Comparison of ENCODE assay signal across 14 cellular contexts in the genomic region with DNA sequence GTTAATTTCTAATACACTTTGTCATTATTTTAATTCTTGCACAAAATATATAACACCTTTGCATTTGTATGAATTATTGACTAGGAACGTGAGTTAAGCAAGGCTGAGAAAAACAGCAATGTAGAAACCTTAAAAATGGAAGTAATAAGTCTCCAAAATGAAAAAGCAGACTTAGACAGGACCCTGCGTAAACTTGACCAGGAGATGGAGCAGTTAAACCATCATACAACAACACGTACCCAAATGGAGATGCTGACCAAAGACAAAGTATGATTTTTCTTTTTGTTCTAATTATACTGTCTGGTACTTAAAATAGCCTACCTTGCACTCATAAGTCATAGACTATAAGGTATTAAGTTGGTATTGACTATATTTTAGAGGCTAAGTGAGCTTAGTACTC. TPM values are rescaled to one million over a fixed set of nuclear protein-coding genes. Genes with fewer than 3 reads are reported as not detected.
A peak's percentile ranks its signal among the peaks of the same experiment; 100 is the strongest.
DNase-seq lines count a peak whose midpoint lies in the region; ATAC-seq, FAIRE-seq and TF ChIP-seq lines count a peak whose summit lies in the region.
"Had no signal": no experiment of that assay in that cellular context is flagged by ENCODE, and none has a peak within 500 bp of the region (broad histone marks: within the 10 kb centered on the region; RNA-seq: fewer than 3 reads in every experiment).

No MANE protein-coding gene starts in this region.

- no peak for DNase-seq in BE2C
- no peak for DNase-seq in GM19239 (ENCODE audit: insufficient read length, low spot score)
- DNase-seq in SK-MEL-5 (ENCODE audit: low read depth, low spot score) = peak; percentile 43
- peak; percentile 20 for DNase-seq in fibroblast of the aortic adventitia (ENCODE audit: low read depth)
- no peak for DNase-seq in activated CD4-positive, alpha-beta T cell treated with anti-CD3 and anti-CD28 coated beads for 36 hours
- no peak for DNase-seq in HuH-7 (ENCODE audit: low spot score)
- DNase-seq in MV-4-11 (lab: John Stamatoyannopoulos, UW) = no peak
- DNase-seq: activated CD4-positive, alpha-beta memory T cell treated with anti-CD3 and anti-CD28 coated beads for 36 hours; activated naive CD4-positive, alpha-beta T cell treated with anti-CD3 and anti-CD28 coated beads for 36 hours; head of caudate nucleus had no signal

- no peaks in the 10 kb centered on the region for H3K9me3 ChIP-seq in BE2C

- POLR2A ChIA-PET in activated CD4-positive, alpha-beta T cell treated with anti-CD3 and anti-CD28 coated beads for 36 hours (lab: Charles Lee) = no interaction called here

- in situ Hi-C loops in SK-MEL-5 (cut with HindIII; ENCODE audit: low pct_unique_long_range_greater_than_20kb, low sequenced_read_pairs) = no loop called here

- H3K9me3 Mint-ChIP-seq in activated CD4-positive, alpha-beta T cell treated with anti-CD3 and anti-CD28 coated beads for 36 hours (ENCODE audit: low read depth) = no peaks in the 10 kb centered on the region
- H3K9me3 Mint-ChIP-seq: activated CD4-positive, alpha-beta memory T cell treated with anti-CD3 and anti-CD28 coated beads for 36 hours; activated naive CD4-positive, alpha-beta T cell treated with anti-CD3 and anti-CD28 coated beads for 36 hours; memory B cell had no signal

- no peaks in the 10 kb centered on the region for H3K27me3 Mint-ChIP-seq in activated CD4-positive, alpha-beta T cell treated with anti-CD3 and anti-CD28 coated beads for 36 hours
- H3K27me3 Mint-ChIP-seq: activated CD4-positive, alpha-beta memory T cell treated with anti-CD3 and anti-CD28 coated beads for 36 hours; memory B cell had no signal

- TF ChIP-seq CTCF in BE2C (IDR thresholded peaks at IDR 0.05; ENCODE audit: low read depth, low read length) (peak; percentile 34), fibroblast of the aortic adventitia (IDR thresholded peaks at IDR 0.05; ENCODE audit: insufficient read depth, low read length) (no peak)

- no peak for ATAC-seq in activated CD4-positive, alpha-beta T cell treated with anti-CD3 and anti-CD28 coated beads for 36 hours
- ATAC-seq in HG02884 (IDR thresholded peaks at IDR 0.05; ENCODE audit: unreplicated experiment) = no peak

- CTCF ChIA-PET in activated CD4-positive, alpha-beta T cell treated with anti-CD3 and anti-CD28 coated beads for 36 hours (lab: Charles Lee) = interaction anchor here (0.8 to 1.5 kb wide), 3 partner anchors 20 to 230 kb away, joined by 3 to 5 read pairs (median 4); no protein-coding TSS in a partner anchor

- peaks cover 28% of the 10 kb centered on the region for H3K36me3 ChIP-seq in BE2C

- no peak overlapping the region for H3K27ac Mint-ChIP-seq in activated CD4-positive, alpha-beta T cell treated with anti-CD3 and anti-CD28 coated beads for 36 hours
- H3K27ac Mint-ChIP-seq: activated CD4-positive, alpha-beta memory T cell treated with anti-CD3 and anti-CD28 coated beads for 36 hours; activated naive CD4-positive, alpha-beta T cell treated with anti-CD3 and anti-CD28 coated beads for 36 hours; memory B cell had no signal

- H3K4me1 ChIP-seq in BE2C = no peaks in the 10 kb centered on the region
- H3K4me1 ChIP-seq: parathyroid adenoma had no signal

- no peak overlapping the region for H3K4me3 Mint-ChIP-seq in activated CD4-positive, alpha-beta T cell treated with anti-CD3 and anti-CD28 coated beads for 36 hours
- H3K4me3 Mint-ChIP-seq: activated CD4-positive, alpha-beta memory T cell treated with anti-CD3 and anti-CD28 coated beads for 36 hours; activated naive CD4-positive, alpha-beta T cell treated with anti-CD3 and anti-CD28 coated beads for 36 hours; memory B cell had no signal

- no peaks in the 10 kb centered on the region for H3K27me3 ChIP-seq in BE2C

- FAIRE-seq in GM19239 (lab: Jason Lieb, UNC) = peak; percentile 86

- H3K36me3 Mint-ChIP-seq in activated CD4-positive, alpha-beta T cell treated with anti-CD3 and anti-CD28 coated beads for 36 hours (ENCODE audit: low read depth) = peaks cover 39% of the 10 kb centered on the region

- H3K4me3 ChIP-seq in BE2C (ENCODE audit: low read depth, low read length) (no peak overlapping the region), fibroblast of the aortic adventitia (ENCODE audit: low read depth, low read length) (no peak overlapping the region)
- H3K4me3 ChIP-seq: coronary artery had no signal

- intact Hi-C loops in activated CD4-positive, alpha-beta T cell treated with anti-CD3 and anti-CD28 coated beads for 36 hours (cut with DNase I, micrococcal nuclease) = loop anchor here in 1 of 2 experiments (1.0 kb wide), 1 partner anchor 229 kb away; no protein-coding TSS in a partner anchor

- peaks cover under 1% of the 10 kb centered on the region for H3K4me1 Mint-ChIP-seq in activated CD4-positive, alpha-beta T cell treated with anti-CD3 and anti-CD28 coated beads for 36 hours

RNA-seq across cellular contexts. Expression of a gene that starts 34.4 kb away (rescaled TPM):
- polyA plus RNA-seq in BE2C (2012; ENCODE audit: insufficient read depth, insufficient read length, low read depth) = 40.4 TPM
- total RNA-seq in SK-MEL-5 (2014; rRNA removed; shearing (Covaris generic)) = 24.5 and 27.8 TPM in 2 replicates
- 11.2 and 15.4 TPM in 2 replicates for polyA plus RNA-seq in SK-MEL-5 (2015; cell fraction: cytosol; rRNA removed)
- 25.1 and 39.2 TPM in 2 replicates for polyA plus RNA-seq in SK-MEL-5 (2015; cell fraction: nucleus; rRNA removed)
- total RNA-seq in fibroblast of the aortic adventitia (ENCODE audit: low replicate concordance) = 54.7 and 250 TPM in 2 replicates
- total RNA-seq in activated CD4-positive, alpha-beta T cell treated with anti-CD3 and anti-CD28 coated beads for 36 hours = 10 to 100 TPM; 46.0 to 51.3 TPM

RNA-seq across cellular contexts. Expression of a gene that starts 47.8 kb away (rescaled TPM):
- polyA plus RNA-seq in BE2C (2012; ENCODE audit: insufficient read depth, insufficient read length, low read depth) = 1.3 TPM
- not detected in 2 replicates for total RNA-seq in SK-MEL-5 (2014; rRNA removed; shearing (Covaris generic))
- not detected in 2 replicates for polyA plus RNA-seq in SK-MEL-5 (2015; cell fraction: cytosol; rRNA removed)
- not detected in 2 replicates for polyA plus RNA-seq in SK-MEL-5 (2015; cell fraction: nucleus; rRNA removed)
- total RNA-seq in fibroblast of the aortic adventitia (ENCODE audit: low replicate concordance) = not detected in 2 replicates
- total RNA-seq in activated CD4-positive, alpha-beta T cell treated with anti-CD3 and anti-CD28 coated beads for 36 hours = 1 to 10 TPM in 1 of 2 experiments, under 1 TPM in 1; 0.69 to 1.6 TPM
- total RNA-seq: activated naive CD4-positive, alpha-beta T cell treated with anti-CD3 and anti-CD28 coated beads for 36 hours had no signal

Comparison
In these comparisons a context has a peak if more than half of its experiments do, and no peak if none do; other contexts are left out.
1. DNase-seq: peak in SK-MEL-5 (single experiment) and fibroblast of the aortic adventitia (single experiment); none in BE2C (single experiment), GM19239 (single experiment), activated CD4-positive, alpha-beta T cell treated with anti-CD3 and anti-CD28 coated beads for 36 hours (single experiment), HuH-7 (single experiment) and MV-4-11 (single experiment).